9 cellular contexts compared by ENCODE assay signal in genomic region chr3:30604566-30604965, GRCh38. TPM values are rescaled to one million over a fixed set of nuclear protein-coding genes. Genes with fewer than 3 reads are reported as not detected.
A peak's percentile ranks its signal among the peaks of the same experiment; 100 is the strongest.
DNase-seq lines count a peak whose midpoint lies in the region; ATAC-seq lines count a peak whose summit lies in the region.
"Had no signal": no experiment of that assay in that cellular context is flagged by ENCODE, and none has a peak within 500 bp of the region (broad histone marks: within the 10 kb centered on the region; RNA-seq: fewer than 3 reads in every experiment).

No MANE protein-coding gene starts in this region.

- H3K36me3 ChIP-seq in muscle layer of duodenum (ENCODE audit: control insufficient read depth in 1 of 2, insufficient read depth in 2 of 2, low read length in 2 of 2), result no peaks in the 10 kb centered on the region

- peaks cover 49% of the 10 kb centered on the region for H3K4me1 Mint-ChIP-seq in activated T-helper 2 cell treated with anti-CD3 and anti-CD28 coated beads, Interferon-gamma antibody, Interleukin-2, Interleukin-4, amounts not matched to agents 10 μg/mL and 5 μg/mL and 100 μg/mL, durations not matched to agents 14 hours and 24 hours and 36 hours (ENCODE audit: low read depth)

- H3K9me3 Mint-ChIP-seq in activated T-helper 2 cell treated with anti-CD3 and anti-CD28 coated beads, Interferon-gamma antibody, Interleukin-2, Interleukin-4, amounts not matched to agents 10 μg/mL and 5 μg/mL and 100 μg/mL, durations not matched to agents 14 hours and 24 hours and 36 hours, result no peaks in the 10 kb centered on the region

- peaks cover 8 to 12% of the 10 kb centered on the region in 2 donors for H3K4me1 ChIP-seq in muscle layer of duodenum (ENCODE audit: control insufficient read depth in 1 of 2, insufficient read depth in 2 of 2, low read length in 2 of 2)

- peaks cover 9% of the 10 kb centered on the region for H3K36me3 Mint-ChIP-seq in activated T-helper 2 cell treated with anti-CD3 and anti-CD28 coated beads, Interferon-gamma antibody, Interleukin-2, Interleukin-4, amounts not matched to agents 10 μg/mL and 5 μg/mL and 100 μg/mL, durations not matched to agents 14 hours and 24 hours and 36 hours (ENCODE audit: low read depth)

- DNase-seq in Ammon's horn (ENCODE audit: low spot score), result peak; percentile 35
- DNase-seq in Jurkat, Clone E6-1 (ENCODE audit: low read depth, low spot score), result no peak
- no peak for DNase-seq in activated T-helper 2 cell treated with anti-CD3 and anti-CD28 coated beads, Interferon-gamma antibody, Interleukin-2, Interleukin-4, amounts not matched to agents 10 μg/mL and 5 μg/mL and 100 μg/mL, durations not matched to agents 14 hours and 24 hours and 36 hours (ENCODE audit: low spot score)
- DNase-seq in NCI-H524 (lab: John Stamatoyannopoulos, UW), result no peak
- DNase-seq in inferior parietal cortex (ENCODE audit: extremely low spot score), result no peak
- no peak for DNase-seq in hypothalamus (lab: John Stamatoyannopoulos, UW)
- DNase-seq: PC-3 had no signal

- H3K4me3 Mint-ChIP-seq in activated T-helper 2 cell treated with anti-CD3 and anti-CD28 coated beads, Interferon-gamma antibody, Interleukin-2, Interleukin-4, amounts not matched to agents 10 μg/mL and 5 μg/mL and 100 μg/mL, durations not matched to agents 14 hours and 24 hours and 36 hours (ENCODE audit: low read depth), result peak overlapping the region; percentile 87

- H3K27ac Mint-ChIP-seq in activated T-helper 2 cell treated with anti-CD3 and anti-CD28 coated beads, Interferon-gamma antibody, Interleukin-2, Interleukin-4, amounts not matched to agents 10 μg/mL and 5 μg/mL and 100 μg/mL, durations not matched to agents 14 hours and 24 hours and 36 hours, result peak overlapping the region; percentile 86

- no peaks in the 10 kb centered on the region for H3K27me3 ChIP-seq in muscle layer of duodenum (ENCODE audit: low read depth, low read length)

- H3K4me3 ChIP-seq in Jurkat, Clone E6-1 (ENCODE audit: low read length), result peak overlapping the region; percentile 43
- H3K4me3 ChIP-seq in muscle layer of duodenum (ENCODE audit: low read depth in 1 of 2, low read length in 2 of 2), result no peak overlapping the region

- intact Hi-C loops in activated T-helper 2 cell treated with anti-CD3 and anti-CD28 coated beads, Interferon-gamma antibody, Interleukin-2, Interleukin-4, amounts not matched to agents 10 μg/mL and 5 μg/mL and 100 μg/mL, durations not matched to agents 14 hours and 24 hours and 36 hours (cut with micrococcal nuclease), result loop anchor here (5.0 to 10.0 kb wide), 2 partner anchors 127 to 490 kb away; no protein-coding TSS in a partner anchor

- no peak for ATAC-seq in GM18868 (IDR thresholded peaks at IDR 0.05; ENCODE audit: unreplicated experiment)
- ATAC-seq: PC-3 had no signal

- no peaks in the 10 kb centered on the region for H3K9me3 ChIP-seq in muscle layer of duodenum (ENCODE audit: control insufficient read depth in 1 of 2, low read length in 2 of 2)

- H3K27ac ChIP-seq in muscle layer of duodenum (ENCODE audit: low read length), result peak overlapping the region; percentile 6

- no peaks in the 10 kb centered on the region for H3K27me3 Mint-ChIP-seq in activated T-helper 2 cell treated with anti-CD3 and anti-CD28 coated beads, Interferon-gamma antibody, Interleukin-2, Interleukin-4, amounts not matched to agents 10 μg/mL and 5 μg/mL and 100 μg/mL, durations not matched to agents 14 hours and 24 hours and 36 hours (ENCODE audit: low read depth)

RNA-seq across cellular contexts. Expression of gene TGFBR2, which starts 1.8 kb away (rescaled TPM):
- polyA plus RNA-seq in Jurkat, Clone E6-1 (2012; ENCODE audit: insufficient read depth, insufficient read length), result 10.0 TPM
- total RNA-seq in activated T-helper 2 cell treated with anti-CD3 and anti-CD28 coated beads, Interferon-gamma antibody, Interleukin-2, Interleukin-4, amounts not matched to agents 10 μg/mL and 5 μg/mL and 100 μg/mL, durations not matched to agents 14 hours and 24 hours and 36 hours, result 19.5 and 19.8 TPM in 2 replicates
